ENCODE assay signal across 9 cellular contexts in genomic region chr2:26274058-26274613, GRCh38. TPM values are rescaled to one million over a fixed set of nuclear protein-coding genes. Genes with fewer than 3 reads are reported as not detected.
A peak's percentile ranks its signal among the peaks of the same experiment; 100 is the strongest.
DNase-seq lines count a peak whose midpoint lies in the region; ATAC-seq and TF ChIP-seq lines count a peak whose summit lies in the region.
"Had no signal": no experiment of that assay in that cellular context is flagged by ENCODE, and none has a peak within 500 bp of the region (broad histone marks: within the 10 kb centered on the region; RNA-seq: fewer than 3 reads in every experiment).

No MANE protein-coding gene starts in this region.

- intact Hi-C loops in PC-3 (cut with micrococcal nuclease) (no loop called here), sciatic nerve (cut with DNase I) (no loop called here)

- H4K20me1 ChIP-seq in PC-3 (ENCODE audit: low read length) = no peaks in the 10 kb centered on the region

- no peak overlapping the region for H3K27ac ChIP-seq in PC-3 (ENCODE audit: low read length)

- H3K79me2 ChIP-seq in PC-3 (ENCODE audit: low read length) = no peaks in the 10 kb centered on the region

- CTCF ChIA-PET in PC-3 (lab: Charles Lee) = no interaction called here

- H3F3A ChIP-seq in PC-3 (ENCODE audit: low read length, unreplicated experiment) = no peaks in the 10 kb centered on the region

- no peak overlapping the region for H3K4me2 ChIP-seq in PC-3 (ENCODE audit: low read length)

- POLR2A ChIA-PET in PC-3 (lab: Charles Lee; ENCODE audit: unreplicated experiment) = no interaction called here

- H3K27me3 ChIP-seq in PC-3 (ENCODE audit: low read length) = no peaks in the 10 kb centered on the region

- no TSS peak for BruUV-seq in PC-3 (replicated peaks; lab: Mats Ljungman, UMichigan)

- H3K9me2 ChIP-seq in PC-3 (replicated peaks; ENCODE audit: low read length) = no peaks in the 10 kb centered on the region

- 0 out of 2 replicates have a peak, but pooled peaks cover 5% of the 10 kb centered on the region for H3K36me3 ChIP-seq in PC-3 (ENCODE audit: low read depth, low read length)

- H3K4me1 ChIP-seq in PC-3 (ENCODE audit: insufficient read depth, low read length) = no peaks in the 10 kb centered on the region

- DNase-seq in Daoy (ENCODE audit: low read depth) (peak; percentile 64), PC-3 (peak; percentile 7), fibroblast of peridontal ligament (ENCODE audit: extremely low read depth) (peak; percentile 99), sciatic nerve (ENCODE audit: low spot score) (peak; percentile 66), GOT3 (lab: John Stamatoyannopoulos, UW) (no peak), KG1 (lab: John Stamatoyannopoulos, UW) (no peak), iPS-NIHi7 (ENCODE audit: extremely low spot score) (no peak), OCI-M2 (lab: John Stamatoyannopoulos, UW; ENCODE audit: unreplicated experiment) (no peak)
- DNase-seq: NCI-H1436 had no signal

- H3K9ac ChIP-seq in PC-3 (ENCODE audit: low read length) = no peak overlapping the region

- H2AFZ ChIP-seq in PC-3 (ENCODE audit: low read length) = no peak overlapping the region

- no peak for TF ChIP-seq CTCF in PC-3 (conservative IDR thresholded peaks at IDR 0.05; ENCODE audit: low read depth, low read length)

- H3K9me3 ChIP-seq in PC-3 (ENCODE audit: low read length) = no peaks in the 10 kb centered on the region

- ATAC-seq in PC-3 (no peak), sciatic nerve (peak; percentile 95)

- no peak overlapping the region for H3K4me3 ChIP-seq in PC-3 (ENCODE audit: low read length)

RNA-seq across cellular contexts. Expression of gene HADHB, which starts 29.4 kb away (rescaled TPM):
- total RNA-seq in Daoy (2014; rRNA removed; shearing (Covaris generic)) = 83.9 and 97.4 TPM in 2 replicates
- 58.3 and 72.3 TPM in 2 replicates for total RNA-seq in PC-3 (2014; rRNA removed)
- total RNA-seq in sciatic nerve = 85.6 TPM

RNA-seq across cellular contexts. Expression of gene HADHA, which starts 29.7 kb away (rescaled TPM):
- 89.7 and 101 TPM in 2 replicates for total RNA-seq in Daoy (2014; rRNA removed; shearing (Covaris generic))
- total RNA-seq in PC-3 (2014; rRNA removed) (128 and 131 TPM in 2 replicates), sciatic nerve (107 TPM)

Comparison
In these comparisons a context has a peak if more than half of its experiments do, and no peak if none do; other contexts are left out.
1. DNase-seq: peak in Daoy (single experiment), PC-3 (single experiment), fibroblast of peridontal ligament (single experiment) and sciatic nerve (single experiment); none in GOT3 (single experiment), KG1 (single experiment), iPS-NIHi7 (single experiment) and OCI-M2 (single experiment).